9 cellular contexts compared by ENCODE assay signal in the genomic region with DNA sequence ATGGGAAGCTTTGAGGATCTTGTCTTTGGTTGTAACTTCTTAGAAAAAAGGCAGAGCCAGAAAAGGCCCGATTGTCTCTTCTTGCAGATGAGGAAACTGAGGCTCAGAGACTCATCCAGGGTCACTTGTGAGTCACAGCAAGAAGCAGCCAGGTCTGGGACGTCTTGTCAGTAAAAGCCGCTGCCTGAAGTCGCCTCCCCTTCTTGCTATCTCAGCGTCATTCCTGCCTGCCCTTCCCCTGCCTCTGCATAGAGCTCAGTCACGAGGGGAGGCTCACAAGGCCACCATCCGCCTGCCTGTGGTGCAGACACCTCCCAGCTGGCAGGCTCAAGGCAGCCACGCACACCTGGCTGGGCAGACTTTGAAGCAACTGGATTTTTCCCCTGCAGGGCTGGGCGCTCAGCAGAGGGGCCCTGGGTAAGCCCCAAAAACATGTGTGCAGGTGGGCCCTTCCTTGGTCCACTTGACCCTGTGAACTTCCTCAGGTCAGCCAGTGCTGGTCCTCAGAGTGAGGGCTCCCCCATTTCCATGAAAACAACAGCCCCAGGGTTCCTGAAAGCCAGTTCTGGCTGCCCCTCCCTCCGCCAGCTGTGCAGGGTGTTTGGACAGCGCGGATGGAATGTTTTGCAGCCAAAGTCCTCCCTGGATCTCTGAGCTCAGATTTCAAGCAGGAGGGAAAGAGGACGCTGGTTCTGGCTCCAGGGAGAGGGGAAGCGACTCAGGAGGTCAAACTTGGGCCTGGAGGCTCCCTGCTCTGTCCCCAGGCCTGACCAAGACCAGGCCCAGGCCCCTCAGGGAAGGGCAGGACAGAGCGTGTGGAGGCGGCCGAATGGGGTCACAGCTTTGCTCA. TPM values are rescaled to one million over a fixed set of nuclear protein-coding genes. Genes with fewer than 3 reads are reported as not detected.
DNase-seq lines count a peak whose midpoint lies in the region; ATAC-seq and TF ChIP-seq lines count a peak whose summit lies in the region.
"Had no signal": no experiment of that assay in that cellular context is flagged by ENCODE, and none has a peak within 500 bp of the region (broad histone marks: within the 10 kb centered on the region; RNA-seq: fewer than 3 reads in every experiment).

No MANE protein-coding gene starts in this region.

- no peak overlapping the region for H3K27ac ChIP-seq in MM.1S (ENCODE audit: low read length)
- peak overlapping the region; percentile 51 to 86 for H3K27ac ChIP-seq in coronary artery
- H3K27ac ChIP-seq in thymus (ENCODE audit: low read depth): peak overlapping the region; percentile 76

- no peak overlapping the region for H3K4me2 ChIP-seq in MM.1S (ENCODE audit: low read depth, low read length)

- no peaks in the 10 kb centered on the region for H3K79me2 ChIP-seq in MM.1S (ENCODE audit: low read length)

- H3K4me1 ChIP-seq in MM.1S (ENCODE audit: low read length): peaks cover 4% of the 10 kb centered on the region; the same call in 1 of the 2 replicates
- no peaks in the 10 kb centered on the region for H3K4me1 ChIP-seq in thymus (ENCODE audit: control insufficient read depth, insufficient read depth, low read length)

- intact Hi-C loops in lower leg skin (cut with DNase I; ENCODE audit: low total_unique reads): loop anchor here (1.0 kb wide), 1 partner anchor 40 kb away; no protein-coding TSS in a partner anchor

- no peaks in the 10 kb centered on the region for H4K20me1 ChIP-seq in MM.1S (ENCODE audit: insufficient read depth, low read length)

- H2AFZ ChIP-seq in MM.1S (ENCODE audit: low read length): no peak overlapping the region

- ATAC-seq in GM21447 (IDR thresholded peaks at IDR 0.05; ENCODE audit: unreplicated experiment) (no peak), GM19455 (IDR thresholded peaks at IDR 0.05; ENCODE audit: unreplicated experiment) (no peak)

- TF ChIP-seq CTCF in MM.1S (IDR thresholded peaks at IDR 0.05; ENCODE audit: low read length): no peak
- TF ChIP-seq CTCF in coronary artery (IDR thresholded peaks at IDR 0.05): no peak
- no peak for TF ChIP-seq CTCF in lower leg skin (IDR thresholded peaks at IDR 0.05)

- H3K27me3 ChIP-seq in MM.1S (replicated peaks; ENCODE audit: insufficient read depth, low read length) (peaks cover 24% of the 10 kb centered on the region), thymus (ENCODE audit: control insufficient read depth, insufficient read depth) (peaks cover 10% of the 10 kb centered on the region)

- H3F3A ChIP-seq in MM.1S (ENCODE audit: insufficient read depth, low read length): no peaks in the 10 kb centered on the region

- no peaks in the 10 kb centered on the region for H3K36me3 ChIP-seq in MM.1S (replicated peaks; ENCODE audit: insufficient read depth, low read length)
- H3K36me3 ChIP-seq in thymus (ENCODE audit: control insufficient read depth, insufficient read depth): no peaks in the 10 kb centered on the region

- whole genome bisulfite sequencing in lower leg skin, 2 donors: 20 to 26% methylated on average over 14 of the region's 17 CpGs
- WGBS in thymus: 64% methylated on average over 17 of the region's 17 CpGs

- no peak for TF ChIP-seq POLR2A in lower leg skin (IDR thresholded peaks at IDR 0.05)

- H3K9me3 ChIP-seq in MM.1S (replicated peaks; ENCODE audit: insufficient read depth, low read length) (no peaks in the 10 kb centered on the region), thymus (ENCODE audit: control insufficient read depth) (no peaks in the 10 kb centered on the region)

- DNase-seq in MM.1S (peak; percentile 58), coronary artery (ENCODE audit: low spot score) (peak; percentile 83), lower leg skin (ENCODE audit: low spot score in 2 of 2) (peak; percentile 90 to 97), NCI-H1694 (lab: John Stamatoyannopoulos, UW) (no peak)
- DNase-seq in effector CD4-positive, alpha-beta T cell: no peak
- DNase-seq: stimulated activated CD4-positive, alpha-beta T cell treated with anti-CD3 and anti-CD28 coated beads, Interleukin-1b, Interleukin-23, amount 100 ng/mL, for 48 hours had no signal

- H3K9me2 ChIP-seq in MM.1S (replicated peaks; ENCODE audit: insufficient read depth, low read length): no peaks in the 10 kb centered on the region

- H3K9ac ChIP-seq in MM.1S (ENCODE audit: low read length): no peak overlapping the region

- H3K4me3 ChIP-seq in MM.1S (ENCODE audit: low read length): no peak overlapping the region
- no peak overlapping the region for H3K4me3 ChIP-seq in coronary artery
- H3K4me3 ChIP-seq in lower leg skin (ENCODE audit: low read depth, poor library complexity, severe bottlenecking): no peak overlapping the region
- H3K4me3 ChIP-seq in thymus (ENCODE audit: low read length): no peak overlapping the region

RNA-seq across cellular contexts. Expression of a gene that starts 6.0 kb away (rescaled TPM):
- 10 to 100 TPM in 1 of 4 donors, 1 to 10 TPM in 3; 6.1 to 10.9 (median 7.8) TPM for total RNA-seq in lower leg skin
- polyA plus RNA-seq in thymus: 14.2 TPM

RNA-seq across cellular contexts. Expression of a gene that starts 26.8 kb away (rescaled TPM):
- 1 to 10 TPM in 3 of 4 donors, under 1 TPM in 1; 0.89 to 2.8 (median 1.5) TPM for total RNA-seq in lower leg skin
- 3.3 TPM for polyA plus RNA-seq in thymus

RNA-seq across cellular contexts. Expression of a gene that starts 32.0 kb away (rescaled TPM):
- total RNA-seq in lower leg skin: 10 to 100 TPM; 10.9 to 27.8 (median 18.3) TPM
- 19.3 TPM for polyA plus RNA-seq in thymus

RNA-seq across cellular contexts. Expression of a gene that starts 44.0 kb away (rescaled TPM):
- 1,000 to 10,000 TPM in 1 of 4 donors, 100 to 1,000 TPM in 3; 583 to 1,081 (median 634) TPM for total RNA-seq in lower leg skin
- polyA plus RNA-seq in thymus: 3,415 TPM

Comparison
In these comparisons a context has a peak if more than half of its experiments do, and no peak if none do; other contexts are left out.
1. DNase-seq: peak in MM.1S (single experiment), coronary artery (single experiment) and lower leg skin (2 of 2); none in effector CD4-positive, alpha-beta T cell (single experiment) and NCI-H1694 (single experiment).